11 cellular contexts compared by ENCODE assay signal in the genomic region with DNA sequence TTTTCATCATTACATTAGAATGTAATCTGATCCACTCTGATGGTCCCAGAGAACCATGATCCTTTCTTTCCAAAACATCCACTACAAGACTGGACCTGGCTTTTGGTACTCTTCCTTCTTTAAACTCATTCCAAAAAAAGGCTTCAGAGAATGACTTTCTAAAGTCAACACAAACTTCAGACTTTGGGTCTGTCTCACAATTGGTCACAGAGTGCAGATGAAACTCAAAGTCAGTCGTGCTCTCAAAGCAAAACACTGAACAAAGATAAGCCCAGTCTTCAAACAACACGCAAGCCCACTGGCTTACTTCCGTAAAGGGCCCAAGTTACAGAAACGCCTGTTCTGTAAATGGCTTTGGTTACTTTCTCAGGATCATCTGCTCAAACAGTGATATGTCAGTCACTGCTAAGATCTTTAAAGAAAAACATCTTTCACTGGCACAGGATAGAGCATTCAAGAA.
DNase-seq lines count a peak whose midpoint lies in the region; ATAC-seq and TF ChIP-seq lines count a peak whose summit lies in the region.
"Had no signal": no experiment of that assay in that cellular context is flagged by ENCODE, and none has a peak within 500 bp of the region (broad histone marks: within the 10 kb centered on the region; RNA-seq: fewer than 3 reads in every experiment).

No MANE protein-coding gene starts in this region.

- H3K4me1 Mint-ChIP-seq in Calu3 (ENCODE audit: low read depth, unreplicated experiment), result peaks cover 10% of the 10 kb centered on the region

- DNase-seq in ELR (ENCODE audit: low read depth) (peak; percentile 44), fibroblast of mammary gland (ENCODE audit: low read depth) (peak; percentile 55), sciatic nerve (ENCODE audit: low spot score) (no peak), Calu3 (no peak), HK-2 (ENCODE audit: unreplicated experiment) (no peak)
- DNase-seq: immature natural killer cell, NCI-H2171 treated with DMSO at 0.1 percent for 48 hours had no signal

- TF ChIP-seq CTCF in fibroblast of mammary gland (conservative IDR thresholded peaks at IDR 0.05; ENCODE audit: control insufficient read depth, insufficient read depth, low read depth, low read length), result no peak
- TF ChIP-seq CTCF in Calu3 (IDR thresholded peaks at IDR 0.05; ENCODE audit: unreplicated experiment), result no peak

- intact Hi-C loops in sciatic nerve (cut with DNase I), result no loop called here
- intact Hi-C loops in Calu3 (cut with micrococcal nuclease; ENCODE audit: unreplicated experiment), result no loop called here

- ATAC-seq in SK-N-SH treated with all-trans-retinoic acid at 6 μM for 48 hours, result peak; percentile 5
- peak; percentile 68 for ATAC-seq in sciatic nerve
- ATAC-seq in GM21390 (IDR thresholded peaks at IDR 0.05; ENCODE audit: unreplicated experiment), result no peak
- no peak for ATAC-seq in HG03025 (IDR thresholded peaks at IDR 0.05; ENCODE audit: low FRiP score, unreplicated experiment)

- H3K27me3 Mint-ChIP-seq in Calu3 (ENCODE audit: unreplicated experiment), result no peaks in the 10 kb centered on the region

- H3K9me3 Mint-ChIP-seq in Calu3 (ENCODE audit: low read depth, unreplicated experiment), result no peaks in the 10 kb centered on the region
- H3K9me3 Mint-ChIP-seq: immature natural killer cell had no signal

- H3K4me3 ChIP-seq in fibroblast of mammary gland (ENCODE audit: control insufficient read depth, low read depth, low read length), result no peak overlapping the region
- H3K4me3 ChIP-seq: SJCRH30 had no signal

- CTCF ChIA-PET in Calu3 (lab: Charles Lee), result no interaction called here

- no peak overlapping the region for H3K4me3 Mint-ChIP-seq in Calu3 (ENCODE audit: low read depth, unreplicated experiment)

- peaks cover 6% of the 10 kb centered on the region for H3K36me3 Mint-ChIP-seq in Calu3 (ENCODE audit: insufficient read depth, unreplicated experiment)
- H3K36me3 Mint-ChIP-seq: immature natural killer cell had no signal

- no peak overlapping the region for H3K27ac Mint-ChIP-seq in Calu3 (ENCODE audit: unreplicated experiment)

- BruUV-seq in Calu3 (replicated peaks; lab: Mats Ljungman, UMichigan), result no TSS peak

TF ChIP-seq in SK-N-SH treated with all-trans-retinoic acid at 6 μM for 48 hours, 23 proteins besides CTCF, POLR2A, EP300 and RAD21:
- TF ChIP-seq TCF4 (CRISPR knock-in tag; IDR thresholded peaks at IDR 0.05; ENCODE audit: borderline replicate concordance), result no peak
- TF ChIP-seq OSR1 (CRISPR knock-in tag; IDR thresholded peaks at IDR 0.05), result no peak
- TF ChIP-seq ZNF565 (CRISPR knock-in tag; conservative IDR thresholded peaks at IDR 0.05; ENCODE audit: low read depth), result no peak
- TF ChIP-seq, protein P1, sequence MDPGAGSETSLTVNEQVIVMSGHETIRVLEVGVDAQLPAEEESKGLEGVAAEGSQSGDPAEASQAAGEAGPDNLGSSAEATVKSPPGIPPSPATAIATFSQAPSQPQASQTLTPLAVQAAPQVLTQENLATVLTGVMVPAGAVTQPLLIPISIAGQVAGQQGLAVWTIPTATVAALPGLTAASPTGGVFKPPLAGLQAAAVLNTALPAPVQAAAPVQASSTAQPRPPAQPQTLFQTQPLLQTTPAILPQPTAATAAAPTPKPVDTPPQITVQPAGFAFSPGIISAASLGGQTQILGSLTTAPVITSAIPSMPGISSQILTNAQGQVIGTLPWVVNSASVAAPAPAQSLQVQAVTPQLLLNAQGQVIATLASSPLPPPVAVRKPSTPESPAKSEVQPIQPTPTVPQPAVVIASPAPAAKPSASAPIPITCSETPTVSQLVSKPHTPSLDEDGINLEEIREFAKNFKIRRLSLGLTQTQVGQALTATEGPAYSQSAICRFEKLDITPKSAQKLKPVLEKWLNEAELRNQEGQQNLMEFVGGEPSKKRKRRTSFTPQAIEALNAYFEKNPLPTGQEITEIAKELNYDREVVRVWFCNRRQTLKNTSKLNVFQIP (CRISPR knock-in tag; IDR thresholded peaks at IDR 0.05; ENCODE audit: borderline replicate concordance, low read depth), result no peak
- TF ChIP-seq PPARA (CRISPR knock-in tag; IDR thresholded peaks at IDR 0.05; ENCODE audit: borderline replicate concordance), result no peak
- TF ChIP-seq, protein P2, sequence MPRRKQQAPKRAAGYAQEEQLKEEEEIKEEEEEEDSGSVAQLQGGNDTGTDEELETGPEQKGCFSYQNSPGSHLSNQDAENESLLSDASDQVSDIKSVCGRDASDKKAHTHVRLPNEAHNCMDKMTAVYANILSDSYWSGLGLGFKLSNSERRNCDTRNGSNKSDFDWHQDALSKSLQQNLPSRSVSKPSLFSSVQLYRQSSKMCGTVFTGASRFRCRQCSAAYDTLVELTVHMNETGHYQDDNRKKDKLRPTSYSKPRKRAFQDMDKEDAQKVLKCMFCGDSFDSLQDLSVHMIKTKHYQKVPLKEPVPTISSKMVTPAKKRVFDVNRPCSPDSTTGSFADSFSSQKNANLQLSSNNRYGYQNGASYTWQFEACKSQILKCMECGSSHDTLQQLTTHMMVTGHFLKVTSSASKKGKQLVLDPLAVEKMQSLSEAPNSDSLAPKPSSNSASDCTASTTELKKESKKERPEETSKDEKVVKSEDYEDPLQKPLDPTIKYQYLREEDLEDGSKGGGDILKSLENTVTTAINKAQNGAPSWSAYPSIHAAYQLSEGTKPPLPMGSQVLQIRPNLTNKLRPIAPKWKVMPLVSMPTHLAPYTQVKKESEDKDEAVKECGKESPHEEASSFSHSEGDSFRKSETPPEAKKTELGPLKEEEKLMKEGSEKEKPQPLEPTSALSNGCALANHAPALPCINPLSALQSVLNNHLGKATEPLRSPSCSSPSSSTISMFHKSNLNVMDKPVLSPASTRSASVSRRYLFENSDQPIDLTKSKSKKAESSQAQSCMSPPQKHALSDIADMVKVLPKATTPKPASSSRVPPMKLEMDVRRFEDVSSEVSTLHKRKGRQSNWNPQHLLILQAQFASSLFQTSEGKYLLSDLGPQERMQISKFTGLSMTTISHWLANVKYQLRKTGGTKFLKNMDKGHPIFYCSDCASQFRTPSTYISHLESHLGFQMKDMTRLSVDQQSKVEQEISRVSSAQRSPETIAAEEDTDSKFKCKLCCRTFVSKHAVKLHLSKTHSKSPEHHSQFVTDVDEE (CRISPR knock-in tag; IDR thresholded peaks at IDR 0.05), result no peak
- TF ChIP-seq ARNTL (CRISPR knock-in tag; IDR thresholded peaks at IDR 0.05; ENCODE audit: borderline replicate concordance, low read depth), result no peak
- no peak for TF ChIP-seq GLIS3 (CRISPR knock-in tag; IDR thresholded peaks at IDR 0.05)
- no peak for TF ChIP-seq ZFP30 (CRISPR knock-in tag; IDR thresholded peaks at IDR 0.05)
- no peak for TF ChIP-seq TOX (CRISPR knock-in tag; IDR thresholded peaks at IDR 0.05; ENCODE audit: borderline replicate concordance)
- TF ChIP-seq ZFP3 (CRISPR knock-in tag; IDR thresholded peaks at IDR 0.05), result no peak

Comparison
In these comparisons a context has a peak if more than half of its experiments do, and no peak if none do; other contexts are left out.
1. DNase-seq: peak in ELR (single experiment) and fibroblast of mammary gland (single experiment); none in sciatic nerve (single experiment), Calu3 (single experiment) and HK-2 (single experiment).
2. ATAC-seq: peak in SK-N-SH treated with all-trans-retinoic acid at 6 μM for 48 hours (single experiment) and sciatic nerve (single experiment); none in GM21390 (single experiment) and HG03025 (single experiment).